Comparison of ENCODE assay signal across 14 cellular contexts in the genomic region with DNA sequence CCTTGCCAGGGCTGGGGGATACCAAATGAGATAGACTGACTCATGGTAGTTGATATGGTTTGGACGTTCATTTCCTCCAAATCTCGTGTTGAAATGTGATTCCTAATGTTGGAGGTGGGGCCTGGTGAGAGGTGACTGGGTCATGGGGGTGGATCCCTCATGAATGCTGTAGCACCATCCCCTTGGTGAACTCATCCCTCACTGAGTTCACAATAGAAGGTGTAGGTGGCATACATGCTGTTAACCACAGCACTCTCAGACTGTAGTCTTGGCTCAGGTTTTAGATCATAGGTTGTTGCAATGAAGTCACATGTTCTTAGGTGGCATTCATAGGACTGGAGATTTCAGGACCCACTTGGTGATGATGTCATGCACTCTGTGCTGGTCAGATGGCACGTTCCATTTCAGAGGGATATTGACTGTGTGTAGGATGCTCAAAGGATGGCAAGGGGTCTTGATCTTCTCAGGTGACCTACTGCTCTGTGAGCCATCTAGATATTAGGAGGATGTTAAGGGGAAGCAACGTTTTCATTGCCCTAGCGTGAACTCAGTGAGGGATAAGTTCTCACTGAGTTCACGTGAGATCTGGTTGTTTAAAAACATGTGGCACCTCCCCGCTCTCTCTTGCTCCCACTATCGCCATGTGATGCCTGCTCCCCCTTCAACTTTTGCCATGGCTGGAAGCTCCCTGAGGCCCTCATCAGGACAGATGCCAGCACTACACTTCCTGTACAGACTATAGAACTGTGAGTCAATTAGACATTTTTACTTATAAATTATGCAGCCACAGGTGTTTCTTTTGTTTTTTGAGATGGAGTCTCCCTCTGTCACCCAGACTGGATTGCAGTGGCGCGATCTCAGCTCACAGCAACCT.
DNase-seq lines count a peak whose midpoint lies in the region; ATAC-seq and TF ChIP-seq lines count a peak whose summit lies in the region.
"Had no signal": no experiment of that assay in that cellular context is flagged by ENCODE, and none has a peak within 500 bp of the region (broad histone marks: within the 10 kb centered on the region; RNA-seq: fewer than 3 reads in every experiment).

No MANE protein-coding gene starts in this region.

- POLR2A ChIA-PET in SK-N-SH (lab: Yijun Ruan, JAX) (no interaction called here), HCT116 (lab: Charles Lee) (no interaction called here)

- TF ChIP-seq CTCF in SK-N-SH (IDR thresholded peaks at IDR 0.05) (peak; percentile 16; the same call in 1 of the 2 replicates), HCT116 (IDR thresholded peaks at IDR 0.05 in 2 of 3, conservative IDR thresholded peaks at IDR 0.05 in 1 of 3; ENCODE audit: borderline replicate concordance in 1 of 3, insufficient read depth in 1 of 3, low read depth in 2 of 3, low read length in 2 of 3) (peak in 2 of 3 experiments; percentile 44 to 53; a peak in 4 of 6 replicates), WERI-Rb-1 (IDR thresholded peaks at IDR 0.05; ENCODE audit: low read depth, low read length) (peak; percentile 76), left ventricle myocardium inferior (IDR thresholded peaks at IDR 0.05; ENCODE audit: borderline replicate concordance) (no peak)

- H2AFZ ChIP-seq in SK-N-SH (ENCODE audit: low read depth) (no peak overlapping the region), HCT116 (ENCODE audit: low read depth, low read length, poor library complexity, severe bottlenecking) (no peak overlapping the region)

- DNase-seq in SK-N-SH (no peak), HCT116 (ENCODE audit: low read depth, low spot score) (peak; percentile 12), WERI-Rb-1 (peak; percentile 71), kidney tubule cell (ENCODE audit: low spot score) (peak; percentile 69), left ventricle myocardium inferior (no peak), ureter (ENCODE audit: low spot score) (no peak)
- DNase-seq: activated T-cell treated with anti-CD3 and anti-CD28 coated beads, Interleukin-2, amount 50 U/mL, for 24 hours; anterior cingulate cortex; islet precursor cell; Kasumi-1; NCI-H2107 had no signal

- BruUV-seq in HCT116 (replicated peaks; lab: Mats Ljungman, UMichigan), result no TSS peak

- intact Hi-C loops in HCT116 (cut with micrococcal nuclease) (loop anchor here (10.0 kb wide), 1 partner anchor 468 kb away; no protein-coding TSS in a partner anchor), left ventricle myocardium inferior (cut with micrococcal nuclease) (no loop called here)

- CTCF ChIA-PET in SK-N-SH (lab: Yijun Ruan, JAX) (interaction anchor here (0.7 kb wide), 1 partner anchor 920 kb away, joined by 3 read pairs; no protein-coding TSS in a partner anchor), HCT116 (lab: Charles Lee) (no interaction called here)

- H3K27ac ChIP-seq in SK-N-SH (ENCODE audit: low read depth in 2 of 2, low read length in 1 of 2), result no peak overlapping the region
- no peak overlapping the region for H3K27ac ChIP-seq in HCT116 (ENCODE audit: low read depth, low read length)
- H3K27ac ChIP-seq in WERI-Rb-1, result no peak overlapping the region
- no peak overlapping the region for H3K27ac ChIP-seq in left ventricle myocardium inferior (replicated peaks)

- H3K79me2 ChIP-seq in SK-N-SH (ENCODE audit: insufficient read depth) (no peaks in the 10 kb centered on the region), HCT116 (ENCODE audit: insufficient read depth, low read length) (no peaks in the 10 kb centered on the region)

- H3K4me3 ChIP-seq in SK-N-SH (ENCODE audit: low read depth in 2 of 2, low read length in 1 of 2) (no peak overlapping the region), HCT116 (replicated peaks in 1 of 2; ENCODE audit: low read depth in 1 of 2, low read length in 2 of 2) (no peak overlapping the region), WERI-Rb-1 (ENCODE audit: low read depth, low read length) (no peak overlapping the region), left ventricle myocardium inferior (no peak overlapping the region)

- H3K27me3 ChIP-seq in SK-N-SH (ENCODE audit: insufficient read depth), result no peaks in the 10 kb centered on the region
- no peaks in the 10 kb centered on the region for H3K27me3 ChIP-seq in HCT116 (ENCODE audit: insufficient read depth, low read length)
- H3K27me3 ChIP-seq in WERI-Rb-1 (ENCODE audit: insufficient read depth, low read depth, severe bottlenecking), result no peaks in the 10 kb centered on the region
- peaks cover 19% of the 10 kb centered on the region for H3K27me3 ChIP-seq in left ventricle myocardium inferior (ENCODE audit: low read depth)

- no peaks in the 10 kb centered on the region for H3K9me2 ChIP-seq in SK-N-SH
- H3K9me2 ChIP-seq in HCT116 (ENCODE audit: insufficient read depth), result no peaks in the 10 kb centered on the region

- H4K20me1 ChIP-seq in SK-N-SH (ENCODE audit: insufficient read depth) (no peaks in the 10 kb centered on the region), HCT116 (ENCODE audit: insufficient read depth) (no peaks in the 10 kb centered on the region)

- 46% methylated on average over 10 of the region's 10 CpGs for WGBS in SK-N-SH (ENCODE audit: low lambda C conversion rate)

- H3K36me3 ChIP-seq in SK-N-SH (replicated peaks in 1 of 2; ENCODE audit: control insufficient read depth in 1 of 2, insufficient read depth in 2 of 2, low read length in 1 of 2) (no peaks in the 10 kb centered on the region), HCT116 (ENCODE audit: control insufficient read depth in 1 of 2, insufficient read depth in 2 of 2, low read length in 2 of 2) (no peaks in the 10 kb centered on the region), WERI-Rb-1 (no peaks in the 10 kb centered on the region), left ventricle myocardium inferior (no peaks in the 10 kb centered on the region)

- H3K9me3 ChIP-seq in SK-N-SH, result no peaks in the 10 kb centered on the region
- H3K9me3 ChIP-seq in HCT116 (ENCODE audit: control insufficient read depth in 1 of 2, insufficient read depth in 1 of 2, low read depth in 1 of 2, low read length in 2 of 2), result no peaks in the 10 kb centered on the region
- H3K9me3 ChIP-seq in WERI-Rb-1 (ENCODE audit: severe bottlenecking), result no peaks in the 10 kb centered on the region
- H3K9me3 ChIP-seq in left ventricle myocardium inferior (replicated peaks), result no peaks in the 10 kb centered on the region

- ATAC-seq in SK-N-SH treated with all-trans-retinoic acid at 6 μM for 48 hours, result no peak
- ATAC-seq in HCT116, result peak; percentile 75
- ATAC-seq in HG03175 (IDR thresholded peaks at IDR 0.05; ENCODE audit: unreplicated experiment), result no peak
- ATAC-seq: activated CD4-positive, CD25-positive, alpha-beta regulatory T cell treated with anti-CD3 and anti-CD28 coated beads, Interleukin-2, amount 50 U/mL, for 24 hours had no signal

- TF ChIP-seq RAD21 in SK-N-SH (IDR thresholded peaks at IDR 0.05; ENCODE audit: low read length), result no peak
- peak; percentile 21; the same call in 1 of the 2 replicates for TF ChIP-seq RAD21 in HCT116 (IDR thresholded peaks at IDR 0.05; ENCODE audit: low read depth)

- TF ChIP-seq EP300 in SK-N-SH (IDR thresholded peaks at IDR 0.05; ENCODE audit: borderline replicate concordance in 1 of 2, low read depth in 1 of 2, low read length in 1 of 2), result no peak

- H3K4me2 ChIP-seq in SK-N-SH (no peak overlapping the region), HCT116 (ENCODE audit: low read length) (no peak overlapping the region)

- TF ChIP-seq POLR2A in HCT116 (IDR thresholded peaks at IDR 0.05; ENCODE audit: borderline replicate concordance, extremely low read depth, insufficient read depth, insufficient read length), result no peak

- H3F3A ChIP-seq in SK-N-SH (replicated peaks; ENCODE audit: insufficient read depth), result no peaks in the 10 kb centered on the region

- H3K9ac ChIP-seq in SK-N-SH (no peak overlapping the region), HCT116 (ENCODE audit: low read length) (no peak overlapping the region)

- RAD21 ChIA-PET in HCT116 (lab: Charles Lee; ENCODE audit: low non-redundant PET in 1 of 2, low total read pairs in 2 of 2, uncharacterized antibody in 2 of 2, unreplicated experiment in 2 of 2), result no interaction called here

- peaks cover 0 to 1% of the 10 kb centered on the region in 2 experiments; a peak in 1 of 4 replicates for H3K4me1 ChIP-seq in SK-N-SH (ENCODE audit: control insufficient read depth in 1 of 2, insufficient read depth in 2 of 2, low read depth in 1 of 2, low read length in 1 of 2)
- peaks cover 9 to 11% of the 10 kb centered on the region in 2 experiments for H3K4me1 ChIP-seq in HCT116 (ENCODE audit: control insufficient read depth in 1 of 2, insufficient read depth in 2 of 2, low read length in 2 of 2)
- H3K4me1 ChIP-seq in left ventricle myocardium inferior, result no peaks in the 10 kb centered on the region

TF ChIP-seq in SK-N-SH, 30 proteins besides CTCF, POLR2A, EP300 and RAD21 (continues in another document):
- TF ChIP-seq JUND (IDR thresholded peaks at IDR 0.05), result no peak

TF ChIP-seq in SK-N-SH treated with all-trans-retinoic acid at 6 μM for 48 hours, 23 proteins besides CTCF, POLR2A, EP300 and RAD21:
- TF ChIP-seq ZC3H10 (CRISPR knock-in tag; IDR thresholded peaks at IDR 0.05), result no peak
- TF ChIP-seq ZNF565 (CRISPR knock-in tag; conservative IDR thresholded peaks at IDR 0.05; ENCODE audit: low read depth), result no peak
- TF ChIP-seq ZFP3 (CRISPR knock-in tag; IDR thresholded peaks at IDR 0.05), result no peak
TF ChIP-seq in SK-N-SH treated with all-trans-retinoic acid at 6 μM for 48 hours: peak in this region for 0.

TF ChIP-seq in HCT116, 20 proteins besides CTCF, POLR2A, EP300 and RAD21 (continues in another document):
- TF ChIP-seq SP1 (IDR thresholded peaks at IDR 0.05; ENCODE audit: low read depth) (no peak), POLR2AphosphoS5 (IDR thresholded peaks at IDR 0.05; ENCODE audit: low read depth, low read length) (no peak), ZNF274 (IDR thresholded peaks at IDR 0.05; ENCODE audit: low read depth, low read length) (no peak), CEBPB (IDR thresholded peaks at IDR 0.05; ENCODE audit: low read depth) (no peak), ZFX (IDR thresholded peaks at IDR 0.05) (no peak), EZH2phosphoT487 (IDR thresholded peaks at IDR 0.05; ENCODE audit: borderline replicate concordance) (no peak), EGR1 (IDR thresholded peaks at IDR 0.05; ENCODE audit: low read depth) (no peak), CBX3 (IDR thresholded peaks at IDR 0.05; ENCODE audit: low read depth) (no peak), FOSL1 (IDR thresholded peaks at IDR 0.05; ENCODE audit: low read depth) (no peak), JUND (IDR thresholded peaks at IDR 0.05) (no peak), TCF7L2 (IDR thresholded peaks at IDR 0.05; ENCODE audit: borderline replicate concordance, extremely low read depth, insufficient read depth, insufficient read length) (no peak), SRF (IDR thresholded peaks at IDR 0.05; ENCODE audit: low read depth) (no peak), YY1 (IDR thresholded peaks at IDR 0.05; ENCODE audit: extremely low read depth, insufficient replicate concordance, low read depth, low read length) (no peak), EZH2 (IDR thresholded peaks at IDR 0.05) (no peak)
- TF ChIP-seq, protein P1, sequence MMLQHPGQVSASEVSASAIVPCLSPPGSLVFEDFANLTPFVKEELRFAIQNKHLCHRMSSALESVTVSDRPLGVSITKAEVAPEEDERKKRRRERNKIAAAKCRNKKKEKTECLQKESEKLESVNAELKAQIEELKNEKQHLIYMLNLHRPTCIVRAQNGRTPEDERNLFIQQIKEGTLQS (IDR thresholded peaks at IDR 0.05), result no peak

Comparison
In these comparisons a context has a peak if more than half of its experiments do, and no peak if none do; other contexts are left out.
1. DNase-seq: peak in HCT116 (single experiment), WERI-Rb-1 (single experiment) and kidney tubule cell (single experiment); none in SK-N-SH (single experiment), left ventricle myocardium inferior (single experiment) and ureter (single experiment).